7 cellular contexts compared by ENCODE assay signal in the genomic region with DNA sequence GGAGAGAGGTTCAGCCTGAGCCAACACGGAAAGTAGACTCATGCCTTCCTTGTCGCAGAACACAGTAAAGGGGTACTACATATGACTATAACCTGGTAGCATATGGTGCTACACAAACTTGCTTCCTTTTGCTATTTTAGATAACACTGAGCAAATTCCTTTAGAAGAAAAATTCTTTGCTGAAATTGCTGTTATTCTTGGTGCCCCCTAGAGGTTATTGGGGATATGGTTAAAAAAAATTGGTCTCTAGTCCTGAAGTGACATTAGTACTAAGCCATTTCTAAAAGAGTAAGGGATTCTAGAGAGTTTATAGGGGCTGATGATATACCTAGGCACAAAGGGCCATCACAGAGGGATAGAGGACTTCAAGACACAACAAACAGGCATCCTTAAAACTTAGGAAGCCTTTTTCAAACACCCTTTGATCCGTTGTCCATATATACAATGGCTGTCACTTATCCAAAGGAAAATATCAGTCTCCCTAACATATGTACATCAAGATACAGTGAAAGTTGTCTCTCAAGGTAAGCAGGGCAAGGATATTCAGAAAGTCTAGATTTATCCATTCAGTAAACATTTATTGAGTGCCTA. TPM values are rescaled to one million over a fixed set of nuclear protein-coding genes. Genes with fewer than 3 reads are reported as not detected.
DNase-seq lines count a peak whose midpoint lies in the region; ATAC-seq, FAIRE-seq and TF ChIP-seq lines count a peak whose summit lies in the region.

No MANE protein-coding gene starts in this region.

- no peaks in the 10 kb centered on the region for H3K27me3 ChIP-seq in bronchial epithelial cell (ENCODE audit: control insufficient read depth, insufficient read depth, low read length)

- ATAC-seq in GM18499 (IDR thresholded peaks at IDR 0.05; ENCODE audit: insufficient read depth, unreplicated experiment) (peak; percentile 57), HG03469 (IDR thresholded peaks at IDR 0.05; ENCODE audit: unreplicated experiment) (peak; percentile 42)

- TF ChIP-seq CTCF in bronchial epithelial cell (IDR thresholded peaks at IDR 0.05; ENCODE audit: insufficient read depth, low read length, severe bottlenecking): peak; percentile 40
- TF ChIP-seq CTCF in retinal pigment epithelial cell (conservative IDR thresholded peaks at IDR 0.05; ENCODE audit: low read depth, low read length): peak; percentile 71

- DNase-seq in bronchial epithelial cell (ENCODE audit: low read depth): peak; percentile 26
- no peak for DNase-seq in retinal pigment epithelial cell (ENCODE audit: low read depth)
- DNase-seq in T-helper 9 cell: no peak
- no peak for DNase-seq in UCSD-AML1 (lab: John Stamatoyannopoulos, UW; ENCODE audit: unreplicated experiment)
- DNase-seq in stimulated activated CD4-positive, alpha-beta T cell treated with anti-CD3 and anti-CD28 coated beads, Interleukin-2, amount 100 ng/mL, for 48 hours: no peak

- H3K36me3 ChIP-seq in bronchial epithelial cell (ENCODE audit: control insufficient read depth, insufficient read depth, low read length): no peaks in the 10 kb centered on the region

- no peak overlapping the region for H3K4me3 ChIP-seq in bronchial epithelial cell (ENCODE audit: low read depth, low read length)
- H3K4me3 ChIP-seq in retinal pigment epithelial cell (ENCODE audit: low read length): no peak overlapping the region

- FAIRE-seq in bronchial epithelial cell (lab: Jason Lieb, UNC): no peak

RNA-seq across cellular contexts. Expression of gene HS6ST3, which starts 13.9 kb away (rescaled TPM):
- total RNA-seq in bronchial epithelial cell: under 0.01 TPM in 1 of 2 replicates, not detected in the other

RNA-seq across cellular contexts. Expression of gene UGGT2, which starts 22.8 kb away (rescaled TPM):
- total RNA-seq in bronchial epithelial cell: 25.3 and 31.9 TPM in 2 replicates
